28 cellular contexts compared by ENCODE assay signal in the genomic region with DNA sequence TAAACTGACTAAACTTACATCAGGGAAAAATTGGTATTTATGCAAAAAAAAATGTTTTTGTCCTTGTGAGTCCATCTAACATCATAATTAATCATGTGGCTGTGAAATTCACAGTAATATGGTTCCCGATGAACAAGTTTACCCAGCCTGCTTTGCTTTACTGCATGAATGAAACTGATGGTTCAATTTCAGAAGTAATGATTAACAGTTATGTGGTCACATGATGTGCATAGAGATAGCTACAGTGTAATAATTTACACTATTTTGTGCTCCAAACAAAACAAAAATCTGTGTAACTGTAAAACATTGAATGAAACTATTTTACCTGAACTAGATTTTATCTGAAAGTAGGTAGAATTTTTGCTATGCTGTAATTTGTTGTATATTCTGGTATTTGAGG.
"Had no signal": no experiment of that assay in that cellular context is flagged by ENCODE, and none has a peak within 500 bp of the region (broad histone marks: within the 10 kb centered on the region; RNA-seq: fewer than 3 reads in every experiment).

No MANE protein-coding gene starts in this region.

- ATAC-seq: effector memory CD8-positive, alpha-beta T cell; esophagus mucosa; gastrocnemius medialis; heart right ventricle; left lung; left ventricle myocardium superior; lower lobe of right lung; mucosa of descending colon; naive thymus-derived CD8-positive, alpha-beta T cell had no signal

- H3K9me3 ChIP-seq: colonic mucosa, esophagus squamous epithelium, gastrocnemius medialis, heart right ventricle, left lung, lower lobe of right lung, mucosa of descending colon had no signal

- DNase-seq: colonic mucosa; cortex of kidney; effector CD8-positive, alpha-beta T cell; effector memory CD8-positive, alpha-beta T cell; endodermal cell; erythroblast; esophagus squamous epithelium; foreskin fibroblast; foreskin melanocyte; gastrocnemius medialis; glutamatergic neuron; head of caudate nucleus; heart right ventricle; hippocampal formation; left lung; left ventricle myocardium superior; lower lobe of right lung; mesenchymal stem cell; mucosa of descending colon; naive B cell; naive thymus-derived CD8-positive, alpha-beta T cell had no signal

- H3K9me3 Mint-ChIP-seq: dendritic cell treated with granulocyte-macrophage colony-stimulating factor and Interleukin-4, amounts not matched to agents 40 ng/mL and 50 ng/mL, for 4 days; effector memory CD8-positive, alpha-beta T cell; naive B cell; naive thymus-derived CD8-positive, alpha-beta T cell had no signal

- H3K4me1 ChIP-seq: colonic mucosa, esophagus squamous epithelium, gastrocnemius medialis, lower lobe of right lung had no signal

- H3K4me3 Mint-ChIP-seq: dendritic cell treated with granulocyte-macrophage colony-stimulating factor and Interleukin-4, amounts not matched to agents 40 ng/mL and 50 ng/mL, for 4 days; effector memory CD8-positive, alpha-beta T cell; endodermal cell; mesothelial cell of epicardium; naive B cell; naive thymus-derived CD8-positive, alpha-beta T cell had no signal

- H3K36me3 ChIP-seq: colonic mucosa had no signal

- H3K27me3 Mint-ChIP-seq: effector memory CD8-positive, alpha-beta T cell; naive B cell; naive thymus-derived CD8-positive, alpha-beta T cell had no signal

- H3K27ac ChIP-seq: colonic mucosa, epithelial cell of prostate, esophagus squamous epithelium, gastrocnemius medialis, heart right ventricle, left lung, lower lobe of right lung had no signal

- H3K4me3 ChIP-seq: colonic mucosa, esophagus squamous epithelium, gastrocnemius medialis, heart right ventricle, left lung, lower lobe of right lung, mucosa of descending colon had no signal

- H3K27me3 ChIP-seq: colonic mucosa, esophagus squamous epithelium, gastrocnemius medialis had no signal

- H3K27ac Mint-ChIP-seq: dendritic cell treated with granulocyte-macrophage colony-stimulating factor and Interleukin-4, amounts not matched to agents 40 ng/mL and 50 ng/mL, for 4 days; effector memory CD8-positive, alpha-beta T cell; endodermal cell; mesothelial cell of epicardium had no signal

- FAIRE-seq: endometrium, islet of Langerhans, keratinocyte had no signal
